Comparison of ENCODE assay signal across 17 cellular contexts in the genomic region with DNA sequence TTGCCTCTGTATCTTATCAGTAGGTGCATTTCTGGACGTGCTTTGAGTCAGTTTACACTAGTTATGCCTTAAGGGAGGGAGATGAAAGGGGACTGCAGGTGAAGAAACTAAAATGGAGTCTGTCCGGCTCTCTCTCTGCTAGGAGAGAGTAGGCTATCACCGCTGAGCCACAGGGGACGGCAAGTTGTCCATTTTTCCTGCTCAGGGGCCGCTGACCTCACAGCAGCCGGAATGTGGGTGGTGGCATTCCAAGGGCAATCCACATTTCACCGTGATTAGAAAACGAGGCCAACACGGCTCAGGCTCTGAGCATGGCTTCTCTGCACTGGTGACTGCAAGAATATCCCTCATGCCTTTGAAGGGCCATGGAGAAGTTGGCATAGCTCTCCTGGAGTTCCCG. TPM values are rescaled to one million over a fixed set of nuclear protein-coding genes. Genes with fewer than 3 reads are reported as not detected.
DNase-seq lines count a peak whose midpoint lies in the region; ATAC-seq and TF ChIP-seq lines count a peak whose summit lies in the region.
"Had no signal": no experiment of that assay in that cellular context is flagged by ENCODE, and none has a peak within 500 bp of the region (broad histone marks: within the 10 kb centered on the region; RNA-seq: fewer than 3 reads in every experiment).

No MANE protein-coding gene starts in this region.

- no peak for TF ChIP-seq CTCF in progenitor cell of endocrine pancreas (IDR thresholded peaks at IDR 0.05; ENCODE audit: unreplicated experiment)

- peak overlapping the region; percentile 65 for H3K27ac Mint-ChIP-seq in progenitor cell of endocrine pancreas
- H3K27ac Mint-ChIP-seq: naive thymus-derived CD4-positive, alpha-beta T cell; WTC11 had no signal

- H3K36me3 Mint-ChIP-seq in progenitor cell of endocrine pancreas (ENCODE audit: insufficient read depth), result no peaks in the 10 kb centered on the region
- no peaks in the 10 kb centered on the region for H3K36me3 Mint-ChIP-seq in activated T-cell treated with anti-CD3 and anti-CD28 coated beads, Interleukin-2, amount 50 U/mL, for 4 hours (ENCODE audit: insufficient read depth)
- H3K36me3 Mint-ChIP-seq: WTC11 had no signal

- peaks cover 9% of the 10 kb centered on the region for H3K4me1 Mint-ChIP-seq in progenitor cell of endocrine pancreas (ENCODE audit: low read depth)
- peaks cover 18% of the 10 kb centered on the region for H3K4me1 Mint-ChIP-seq in activated T-cell treated with anti-CD3 and anti-CD28 coated beads, Interleukin-2, amount 50 U/mL, for 4 hours (ENCODE audit: low read depth)

- DNase-seq in EH (ENCODE audit: low read depth) (peak; percentile 82), NCI-H226 (peak; percentile 28), glomerular visceral epithelial cell (ENCODE audit: extremely low spot score) (peak; percentile 38), progenitor cell of endocrine pancreas (ENCODE audit: low spot score, unreplicated experiment) (no peak), DMS153 treated with DMSO at 0.1 percent for 48 hours (lab: John Stamatoyannopoulos, UW; ENCODE audit: unreplicated experiment) (no peak), NCI-H146 (lab: John Stamatoyannopoulos, UW) (no peak)
- DNase-seq in activated T-cell treated with anti-CD3 and anti-CD28 coated beads, Interleukin-2, amount 50 U/mL, for 4 hours, result no peak
- DNase-seq: activated effector memory CD4-positive, alpha-beta T cell treated with anti-CD3 and anti-CD28 coated beads, Interleukin-2, amount 50 U/mL, for 16 hours; dermis blood vessel endothelial cell; DMS79; hippocampal formation; left ventricle myocardium inferior; naive thymus-derived CD4-positive, alpha-beta T cell; NCI-H2081 treated with DMSO at 0.1 percent for 48 hours; NCI-H774 had no signal

- ATAC-seq in GM19324 (IDR thresholded peaks at IDR 0.05; ENCODE audit: low FRiP score, unreplicated experiment), result no peak
- ATAC-seq in activated T-cell treated with anti-CD3 and anti-CD28 coated beads, Interleukin-2, amount 50 U/mL, for 4 hours, result no peak
- ATAC-seq: naive thymus-derived CD4-positive, alpha-beta T cell; WTC11 had no signal

- H3K27me3 Mint-ChIP-seq in progenitor cell of endocrine pancreas, result peaks cover 22% of the 10 kb centered on the region
- no peaks in the 10 kb centered on the region for H3K27me3 Mint-ChIP-seq in activated T-cell treated with anti-CD3 and anti-CD28 coated beads, Interleukin-2, amount 50 U/mL, for 4 hours (ENCODE audit: low read depth)
- H3K27me3 Mint-ChIP-seq: naive thymus-derived CD4-positive, alpha-beta T cell had no signal

- H3K9me3 Mint-ChIP-seq in progenitor cell of endocrine pancreas (ENCODE audit: low read depth), result no peaks in the 10 kb centered on the region
- H3K9me3 Mint-ChIP-seq in activated T-cell treated with anti-CD3 and anti-CD28 coated beads, Interleukin-2, amount 50 U/mL, for 4 hours, result no peaks in the 10 kb centered on the region
- H3K9me3 Mint-ChIP-seq: WTC11 had no signal

- no peak overlapping the region for H3K4me3 Mint-ChIP-seq in progenitor cell of endocrine pancreas (ENCODE audit: low read depth)
- no peak overlapping the region for H3K4me3 Mint-ChIP-seq in activated T-cell treated with anti-CD3 and anti-CD28 coated beads, Interleukin-2, amount 50 U/mL, for 4 hours
- H3K4me3 Mint-ChIP-seq: naive thymus-derived CD4-positive, alpha-beta T cell; WTC11 had no signal

RNA-seq across cellular contexts. Expression of gene KLHDC4, which starts 19.0 kb away (rescaled TPM):
- 58.8 and 68.7 TPM in 2 replicates for total RNA-seq in progenitor cell of endocrine pancreas
- 10 to 100 TPM; 71.6 to 78.1 (median 76.0) TPM for total RNA-seq in activated T-cell treated with anti-CD3 and anti-CD28 coated beads, Interleukin-2, amount 50 U/mL, for 4 hours

Comparison
In these comparisons a context has a peak if more than half of its experiments do, and no peak if none do; other contexts are left out.
1. DNase-seq: peak in EH (single experiment), NCI-H226 (single experiment) and glomerular visceral epithelial cell (single experiment); none in progenitor cell of endocrine pancreas (single experiment), DMS153 treated with DMSO at 0.1 percent for 48 hours (single experiment), activated T-cell treated with anti-CD3 and anti-CD28 coated beads, Interleukin-2, amount 50 U/mL, for 4 hours (single experiment) and NCI-H146 (single experiment).